ENCODE assay signal across 1 cellular context in genomic region chr17:3972281-3972731, GRCh38.
TF ChIP-seq lines count a peak whose summit lies in the region.

No MANE protein-coding gene starts in this region.

TF ChIP-seq in HepG2, 621 proteins besides CTCF, POLR2A, EP300 and RAD21 (continued from another document):
- TF ChIP-seq RNF219 (CRISPR knock-in tag; IDR thresholded peaks at IDR 0.05) (no peak), PRDM4 (CRISPR knock-in tag; IDR thresholded peaks at IDR 0.05; ENCODE audit: borderline replicate concordance) (no peak), ZNF546 (CRISPR knock-in tag; conservative IDR thresholded peaks at IDR 0.05) (no peak), GFI1 (CRISPR knock-in tag; IDR thresholded peaks at IDR 0.05; ENCODE audit: borderline replicate concordance) (no peak), ZFP37 (CRISPR knock-in tag; IDR thresholded peaks at IDR 0.05; ENCODE audit: borderline replicate concordance) (no peak), ZBED4 (CRISPR knock-in tag; IDR thresholded peaks at IDR 0.05; ENCODE audit: borderline replicate concordance) (no peak), ZNF460 (CRISPR knock-in tag; IDR thresholded peaks at IDR 0.05; ENCODE audit: borderline replicate concordance) (no peak), AHDC1 (CRISPR knock-in tag; IDR thresholded peaks at IDR 0.05; ENCODE audit: borderline replicate concordance) (no peak), ZNF33B (CRISPR knock-in tag; IDR thresholded peaks at IDR 0.05) (no peak), TBP (CRISPR knock-in tag; IDR thresholded peaks at IDR 0.05) (no peak), ZFY (CRISPR knock-in tag; IDR thresholded peaks at IDR 0.05) (no peak), AKNA (CRISPR knock-in tag; IDR thresholded peaks at IDR 0.05; ENCODE audit: borderline replicate concordance) (no peak), ZNF44 (CRISPR knock-in tag; IDR thresholded peaks at IDR 0.05) (no peak)
